21 cellular contexts compared by ENCODE assay signal in the genomic region with DNA sequence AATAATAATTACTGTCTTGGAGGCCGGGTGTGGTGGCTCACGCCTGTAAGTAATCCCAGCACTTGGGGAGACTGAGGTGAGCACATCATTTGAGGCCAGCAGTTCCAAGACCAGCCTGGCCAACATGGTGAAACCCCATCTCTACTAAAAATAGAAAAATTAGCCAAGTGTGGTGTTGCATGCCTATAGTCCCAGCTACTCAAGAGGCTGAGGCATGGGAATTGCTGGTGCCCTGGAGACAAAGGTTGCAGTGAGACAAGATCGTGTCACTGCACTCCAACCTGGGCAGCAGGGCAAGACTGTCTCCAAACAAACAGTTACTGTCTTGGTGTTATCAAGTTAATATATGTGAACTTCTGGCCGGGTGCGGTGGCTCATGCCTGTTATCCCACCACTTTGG. TPM values are rescaled to one million over a fixed set of nuclear protein-coding genes. Genes with fewer than 3 reads are reported as not detected.
DNase-seq lines count a peak whose midpoint lies in the region; ATAC-seq, FAIRE-seq and TF ChIP-seq lines count a peak whose summit lies in the region.
"Had no signal": no experiment of that assay in that cellular context is flagged by ENCODE, and none has a peak within 500 bp of the region (broad histone marks: within the 10 kb centered on the region; RNA-seq: fewer than 3 reads in every experiment).

No MANE protein-coding gene starts in this region.

- intact Hi-C loops in left ventricle myocardium superior (cut with micrococcal nuclease) (no loop called here), Right ventricle myocardium inferior (cut with DNase I) (no loop called here), CD14-positive monocyte (cut with micrococcal nuclease) (no loop called here), right lobe of liver (cut with DNase I) (no loop called here)

- no peak for TF ChIP-seq POLR2A in right lobe of liver (IDR thresholded peaks at IDR 0.05)

- no peaks in the 10 kb centered on the region for H3K27me3 Mint-ChIP-seq in astrocyte (ENCODE audit: low read depth, unreplicated experiment)
- H3K27me3 Mint-ChIP-seq in neural crest cell (ENCODE audit: low read depth) = no peaks in the 10 kb centered on the region
- H3K27me3 Mint-ChIP-seq in CD14-positive monocyte (ENCODE audit: low read depth in 3 of 3) = peaks cover 0 to 6% (median 3%) of the 10 kb centered on the region in 3 donors
- H3K27me3 Mint-ChIP-seq: CD4-positive, alpha-beta memory T cell had no signal

- H3K27ac ChIP-seq in astrocyte (ENCODE audit: low read depth, low read length) (no peak overlapping the region), skeletal muscle tissue (ENCODE audit: low read depth, low read length) (peak overlapping the region; percentile 36), right lobe of liver (no peak overlapping the region)
- H3K27ac ChIP-seq: C4-2B, GM23248, HL-60 had no signal

- peaks cover 37% of the 10 kb centered on the region for H4K20me1 ChIP-seq in astrocyte (ENCODE audit: insufficient read depth, low read length)

- H3K4me3 ChIP-seq in astrocyte (ENCODE audit: insufficient read depth, low read depth, low read length) (no peak overlapping the region), skeletal muscle tissue (ENCODE audit: low read length in 3 of 3) (no peak overlapping the region), right lobe of liver (no peak overlapping the region)
- H3K4me3 ChIP-seq: GM12878, GM23248 had no signal

- H3K36me3 Mint-ChIP-seq in astrocyte (ENCODE audit: low read depth, unreplicated experiment) (peaks cover 16% of the 10 kb centered on the region), neural crest cell (ENCODE audit: low read depth) (peaks cover 27% of the 10 kb centered on the region), CD14-positive monocyte (peaks cover 53 to 78% of the 10 kb centered on the region in 2 donors)

- H3K4me1 ChIP-seq in astrocyte (ENCODE audit: insufficient read depth, low read length) = peaks cover under 1% of the 10 kb centered on the region
- peaks cover 26 to 40% (median 27%) of the 10 kb centered on the region in 3 donors for H3K4me1 ChIP-seq in skeletal muscle tissue (ENCODE audit: control insufficient read depth in 3 of 3, insufficient read depth in 3 of 3, low read length in 3 of 3)
- peaks cover 0 to 4% (median 0%) of the 10 kb centered on the region in 4 donors for H3K4me1 ChIP-seq in right lobe of liver

- H3K9ac ChIP-seq in astrocyte (ENCODE audit: low read length) = no peak overlapping the region
- no peak overlapping the region for H3K9ac ChIP-seq in skeletal muscle tissue (ENCODE audit: low read depth in 1 of 3, low read length in 3 of 3)
- H3K9ac ChIP-seq: GM23248 had no signal

- H3K36me3 ChIP-seq in astrocyte (ENCODE audit: insufficient read depth, low read length) (peaks cover 49% of the 10 kb centered on the region), skeletal muscle tissue (ENCODE audit: control insufficient read depth in 3 of 3, insufficient read depth in 3 of 3, low read length in 3 of 3) (peaks cover 49% of the 10 kb centered on the region in 3 donors), right lobe of liver (peaks cover 0 to 63% (median 28%) of the 10 kb centered on the region in 4 donors)

- ATAC-seq in left ventricle myocardium superior (no peak), Right ventricle myocardium inferior (no peak), right lobe of liver (no peak)
- ATAC-seq: GM12878 had no signal

- H3K4me1 Mint-ChIP-seq in astrocyte (ENCODE audit: low read depth, unreplicated experiment) (peaks cover 5% of the 10 kb centered on the region), neural crest cell (peaks cover 8% of the 10 kb centered on the region), CD14-positive monocyte (peaks cover 11% of the 10 kb centered on the region)

- H3K27me3 ChIP-seq in astrocyte (ENCODE audit: insufficient read depth, low read length) (no peaks in the 10 kb centered on the region), skeletal muscle tissue (ENCODE audit: control insufficient read depth in 3 of 3, insufficient read depth in 3 of 3, low read length in 3 of 3) (no peaks in the 10 kb centered on the region), right lobe of liver (no peaks in the 10 kb centered on the region)

- H3K4me3 Mint-ChIP-seq in astrocyte (ENCODE audit: unreplicated experiment) = no peak overlapping the region
- peak overlapping the region; percentile 34 for H3K4me3 Mint-ChIP-seq in neural crest cell
- H3K4me3 Mint-ChIP-seq in CD14-positive monocyte = no peak overlapping the region
- H3K4me3 Mint-ChIP-seq: CD4-positive, alpha-beta memory T cell had no signal

- peaks cover 41% of the 10 kb centered on the region for H3K79me2 ChIP-seq in astrocyte (ENCODE audit: insufficient read depth, low read length)

- WGBS in right lobe of liver (ENCODE audit: insufficient coverage, low coverage, low lambda C conversion rate, missing lambda C conversion rate) = 98% methylated on average over 5 of the region's 5 CpGs

- no peak for FAIRE-seq in astrocyte (lab: Jason Lieb, UNC)
- FAIRE-seq: A204.1, GM12878, GM19239, H54 had no signal

- TF ChIP-seq CTCF in astrocyte (IDR thresholded peaks at IDR 0.05; ENCODE audit: insufficient read depth, low read depth, low read length) (no peak), neural crest cell (conservative IDR thresholded peaks at IDR 0.05) (no peak), CD14-positive monocyte (IDR thresholded peaks at IDR 0.05) (no peak), right lobe of liver (IDR thresholded peaks at IDR 0.05) (no peak)

- H2AFZ ChIP-seq in astrocyte (ENCODE audit: low read depth, low read length) = no peak overlapping the region
- H2AFZ ChIP-seq: GM23248 had no signal

- DNase-seq in left ventricle myocardium superior (peak; percentile 11), Right ventricle myocardium inferior (ENCODE audit: missing footprints) (no peak), astrocyte (ENCODE audit: low read depth) (no peak), neural crest cell (ENCODE audit: low read depth, low spot score) (no peak), CD14-positive monocyte (ENCODE audit: low spot score) (no peak), right lobe of liver (no peak), GDM1 (lab: John Stamatoyannopoulos, UW) (no peak)
- DNase-seq: ACHN; AML-193; CD4-positive, alpha-beta memory T cell; DMS153; DMS79; GM23248; HCEC 1CT had no signal

- no peaks in the 10 kb centered on the region for H3K9me3 Mint-ChIP-seq in astrocyte (ENCODE audit: unreplicated experiment)
- H3K9me3 Mint-ChIP-seq in neural crest cell = no peaks in the 10 kb centered on the region
- H3K9me3 Mint-ChIP-seq in CD14-positive monocyte = peaks cover 0 to 3% (median 0%) of the 10 kb centered on the region in 7 donors

- H3K4me2 ChIP-seq in astrocyte (ENCODE audit: low read length) = no peak overlapping the region

- H3K27ac Mint-ChIP-seq in astrocyte (ENCODE audit: unreplicated experiment) (peak overlapping the region; percentile 72), neural crest cell (ENCODE audit: unreplicated experiment) (no peak overlapping the region), CD14-positive monocyte (peak overlapping the region in 2 of 7 donors; percentile 8 to 63)

- H3K9me3 ChIP-seq in astrocyte (ENCODE audit: insufficient read depth, low read depth, low read length) = no peaks in the 10 kb centered on the region
- H3K9me3 ChIP-seq in skeletal muscle tissue (ENCODE audit: control insufficient read depth in 3 of 3, low read length in 3 of 3) = no peaks in the 10 kb centered on the region
- H3K9me3 ChIP-seq in right lobe of liver = no peaks in the 10 kb centered on the region

RNA-seq across cellular contexts. Expression of a gene that starts 4.9 kb away (rescaled TPM):
- 27.6 TPM for total RNA-seq in left ventricle myocardium superior
- total RNA-seq in Right ventricle myocardium inferior = 26.1 TPM
- 68.6 and 77.9 TPM in 2 replicates for total RNA-seq in astrocyte
- total RNA-seq in neural crest cell = 89.1 and 93.4 TPM in 2 replicates
- total RNA-seq in skeletal muscle tissue = 40.7 TPM
- polyA plus RNA-seq in CD14-positive monocyte = 10 to 100 TPM; 43.3 to 52.5 TPM
- 10 to 100 TPM; 21.8 to 45.0 (median 23.3) TPM for total RNA-seq in right lobe of liver

RNA-seq across cellular contexts. Expression of a gene that starts 12.3 kb away (rescaled TPM):
- 167 TPM for total RNA-seq in left ventricle myocardium superior
- 145 TPM for total RNA-seq in Right ventricle myocardium inferior
- 67.4 and 69.6 TPM in 2 replicates for total RNA-seq in astrocyte
- total RNA-seq in neural crest cell = 105 and 109 TPM in 2 replicates
- total RNA-seq in skeletal muscle tissue = 267 TPM
- 100 to 1,000 TPM; 106 to 141 TPM for polyA plus RNA-seq in CD14-positive monocyte
- 10 to 100 TPM; 26.4 to 46.2 (median 41.7) TPM for total RNA-seq in right lobe of liver

RNA-seq across cellular contexts. Expression of a gene that starts 12.6 kb away (rescaled TPM):
- 28.7 TPM for total RNA-seq in left ventricle myocardium superior
- 32.1 TPM for total RNA-seq in Right ventricle myocardium inferior
- 54.2 and 55.9 TPM in 2 replicates for total RNA-seq in astrocyte
- total RNA-seq in neural crest cell = 94.7 and 102 TPM in 2 replicates
- total RNA-seq in skeletal muscle tissue = 29.7 TPM
- 10 to 100 TPM; 58.8 to 59.6 TPM for polyA plus RNA-seq in CD14-positive monocyte
- 10 to 100 TPM; 19.1 to 39.1 (median 25.2) TPM for total RNA-seq in right lobe of liver

RNA-seq across cellular contexts. Expression of a gene that starts 27.3 kb away (rescaled TPM):
- total RNA-seq in left ventricle myocardium superior (9.6 TPM), Right ventricle myocardium inferior (7.3 TPM), astrocyte (21.2 and 26.3 TPM in 2 replicates), neural crest cell (40.6 and 42.9 TPM in 2 replicates), skeletal muscle tissue (27.1 TPM), right lobe of liver (10 to 100 TPM in 1 of 6 experiments, 1 to 10 TPM in 5; 6.5 to 12.7 (median 8.8) TPM)
- polyA plus RNA-seq in CD14-positive monocyte = 1 to 10 TPM; 1.2 to 2.4 TPM

RNA-seq across cellular contexts. Expression of a gene that starts 32.9 kb away (rescaled TPM):
- total RNA-seq in left ventricle myocardium superior (116 TPM), Right ventricle myocardium inferior (99.7 TPM), astrocyte (47.4 and 59.7 TPM in 2 replicates), neural crest cell (45.7 and 56.8 TPM in 2 replicates), skeletal muscle tissue (16.2 TPM), right lobe of liver (10 to 100 TPM; 41.6 to 63.1 (median 60.4) TPM)
- 10 to 100 TPM; 23.9 to 26.3 TPM for polyA plus RNA-seq in CD14-positive monocyte
